ENCODE assay signal across 22 cellular contexts in genomic region chr1:183495420-183495819, GRCh38.
"Had no signal": no experiment of that assay in that cellular context is flagged by ENCODE, and none has a peak within 500 bp of the region (broad histone marks: within the 10 kb centered on the region; RNA-seq: fewer than 3 reads in every experiment).

No MANE protein-coding gene starts in this region.

- H3K4me1 Mint-ChIP-seq: nephron had no signal

- H3K4me3 ChIP-seq: esophagus squamous epithelium, left ventricle myocardium inferior, lung, pancreas, suprapubic skin, thyroid gland, upper lobe of left lung, uterus had no signal

- H3K9me3 Mint-ChIP-seq: effector memory CD8-positive, alpha-beta T cell; nephron had no signal

- H3K27ac Mint-ChIP-seq: effector memory CD8-positive, alpha-beta T cell; nephron; progenitor cell of endocrine pancreas had no signal

- H3K27ac ChIP-seq: epithelial cell of prostate, esophagus squamous epithelium, foreskin keratinocyte, left ventricle myocardium inferior, pancreas, suprapubic skin, thyroid gland, upper lobe of left lung, uterus had no signal

- DNase-seq: effector memory CD8-positive, alpha-beta T cell; esophagus squamous epithelium; foreskin keratinocyte; kidney; left cardiac atrium; left ventricle myocardium inferior; mesenchymal stem cell; midbrain; occipital lobe; pancreas; small intestine; stimulated activated CD4-positive, alpha-beta T cell treated with anti-CD3 and anti-CD28 coated beads, Interleukin-12 subunit alpha, Interleukin-12 subunit beta, amount 100 ng/mL, for 4 hours; stimulated activated naive CD4-positive, alpha-beta T cell treated with Interleukin-2 at 50 U/mL for 16 hours; thyroid gland; upper lobe of left lung; uterus had no signal

- FAIRE-seq: kidney, pancreas, small intestine had no signal

- H3K4me3 Mint-ChIP-seq: effector memory CD8-positive, alpha-beta T cell; nephron had no signal

- H3K4me1 ChIP-seq: pancreas, suprapubic skin, thyroid gland, uterus had no signal

- H3K36me3 ChIP-seq: esophagus squamous epithelium, left ventricle myocardium inferior, pancreas, suprapubic skin, thyroid gland, upper lobe of left lung, uterus had no signal

- H3K27me3 ChIP-seq: esophagus squamous epithelium, foreskin keratinocyte, pancreas, suprapubic skin, thyroid gland, upper lobe of left lung, uterus had no signal

- H3K27me3 Mint-ChIP-seq: effector memory CD8-positive, alpha-beta T cell; progenitor cell of endocrine pancreas had no signal

- ATAC-seq: effector memory CD8-positive, alpha-beta T cell; foreskin keratinocyte; left cardiac atrium; pancreas; right cardiac atrium had no signal

- H3K9me3 ChIP-seq: esophagus squamous epithelium, left ventricle myocardium inferior, pancreas, suprapubic skin, thyroid gland, upper lobe of left lung, uterus had no signal
